9 cellular contexts compared by ENCODE assay signal in the genomic region with DNA sequence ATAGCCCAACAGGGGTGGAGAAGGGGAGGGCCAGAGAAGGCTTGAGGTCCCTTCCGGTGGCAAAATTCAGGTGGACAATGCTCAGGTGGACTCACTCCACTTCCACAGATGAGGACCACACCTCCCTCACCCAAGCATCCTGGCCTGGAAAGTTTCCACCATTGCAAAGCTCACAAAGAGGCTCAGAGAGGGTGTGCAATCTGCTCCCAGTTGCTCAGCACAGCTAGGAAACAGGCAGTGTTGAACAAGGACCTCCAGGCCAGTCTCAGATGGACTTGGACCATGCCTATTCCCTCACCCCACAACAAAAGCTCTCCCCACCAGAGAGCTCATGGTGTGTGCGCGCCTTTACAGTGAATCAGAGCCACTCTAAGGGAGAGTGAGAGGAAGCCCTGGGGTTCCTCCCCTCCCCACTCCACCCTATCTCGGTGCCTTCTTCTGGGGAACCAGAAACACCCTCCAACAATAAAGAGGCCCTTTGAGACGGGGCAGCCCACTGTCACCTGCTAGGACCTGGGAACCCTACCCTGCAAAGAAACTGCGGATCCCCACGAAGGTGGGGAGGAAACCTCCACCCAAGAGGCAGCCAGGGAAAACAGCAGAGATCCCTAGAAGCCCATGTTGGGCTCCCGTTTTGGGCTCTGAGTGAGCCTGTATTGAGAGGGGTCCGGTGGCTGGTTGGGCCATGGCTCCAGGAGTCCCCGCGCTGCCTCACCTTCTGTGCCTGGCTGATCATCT. TPM values are rescaled to one million over a fixed set of nuclear protein-coding genes. Genes with fewer than 3 reads are reported as not detected.
DNase-seq lines count a peak whose midpoint lies in the region; ATAC-seq and FAIRE-seq lines count a peak whose summit lies in the region.
"Had no signal": no experiment of that assay in that cellular context is flagged by ENCODE, and none has a peak within 500 bp of the region (broad histone marks: within the 10 kb centered on the region; RNA-seq: fewer than 3 reads in every experiment).

No MANE protein-coding gene starts in this region.

- peak; percentile 35 for ATAC-seq in activated CD4-positive, alpha-beta T cell treated with anti-CD3 and anti-CD28 coated beads for 36 hours
- peak; percentile 25 for ATAC-seq in stimulated activated naive CD8-positive, alpha-beta T cell treated with anti-CD3 and anti-CD28 coated beads, Interleukin-15, Interleukin-2, amounts not matched to agents 100 U/mL and 50 U/mL, for 24 hours

- H3K4me1 Mint-ChIP-seq in activated CD4-positive, alpha-beta T cell treated with anti-CD3 and anti-CD28 coated beads for 36 hours = peaks cover 26% of the 10 kb centered on the region
- H3K4me1 Mint-ChIP-seq in activated T-cell treated with anti-CD3 and anti-CD28 coated beads, Interleukin-2, amount 50 U/mL, for 24 hours (ENCODE audit: low read depth) = peaks cover 39% of the 10 kb centered on the region

- peak overlapping the region; percentile 88 for H3K4me3 Mint-ChIP-seq in activated CD4-positive, alpha-beta T cell treated with anti-CD3 and anti-CD28 coated beads for 36 hours
- peak overlapping the region; percentile 89 for H3K4me3 Mint-ChIP-seq in activated T-cell treated with anti-CD3 and anti-CD28 coated beads, Interleukin-2, amount 50 U/mL, for 24 hours

- no peaks in the 10 kb centered on the region for H3K27me3 Mint-ChIP-seq in activated CD4-positive, alpha-beta T cell treated with anti-CD3 and anti-CD28 coated beads for 36 hours
- no peaks in the 10 kb centered on the region for H3K27me3 Mint-ChIP-seq in activated T-cell treated with anti-CD3 and anti-CD28 coated beads, Interleukin-2, amount 50 U/mL, for 24 hours

- H3K36me3 Mint-ChIP-seq in activated CD4-positive, alpha-beta T cell treated with anti-CD3 and anti-CD28 coated beads for 36 hours (ENCODE audit: low read depth) = peaks cover 20% of the 10 kb centered on the region
- H3K36me3 Mint-ChIP-seq in activated T-cell treated with anti-CD3 and anti-CD28 coated beads, Interleukin-2, amount 50 U/mL, for 24 hours (ENCODE audit: low read depth) = peaks cover 52% of the 10 kb centered on the region

- intact Hi-C loops in activated CD4-positive, alpha-beta T cell treated with anti-CD3 and anti-CD28 coated beads for 36 hours (cut with DNase I, micrococcal nuclease) = loop anchor here in 1 of 2 experiments (5.0 kb wide), 1 partner anchor 41 kb away; no protein-coding TSS in a partner anchor

- POLR2A ChIA-PET in activated CD4-positive, alpha-beta T cell treated with anti-CD3 and anti-CD28 coated beads for 36 hours (lab: Charles Lee) = interaction anchor here (0.5 to 1.0 kb wide), 3 partner anchors 12 to 87 kb away, joined by 4 to 7 read pairs (median 5); no protein-coding TSS in a partner anchor

- peaks cover 2% of the 10 kb centered on the region for H3K9me3 Mint-ChIP-seq in activated CD4-positive, alpha-beta T cell treated with anti-CD3 and anti-CD28 coated beads for 36 hours (ENCODE audit: low read depth)
- H3K9me3 Mint-ChIP-seq in activated T-cell treated with anti-CD3 and anti-CD28 coated beads, Interleukin-2, amount 50 U/mL, for 24 hours = no peaks in the 10 kb centered on the region

- no peak for FAIRE-seq in HTR-8/SVneo (lab: Jason Lieb, UNC)

- CTCF ChIA-PET in activated CD4-positive, alpha-beta T cell treated with anti-CD3 and anti-CD28 coated beads for 36 hours (lab: Charles Lee) = interaction anchor here (1.5 to 2.7 kb wide), 2 partner anchors 14 to 41 kb away, joined by 3 to 15 read pairs; no protein-coding TSS in a partner anchor

- H3K27ac Mint-ChIP-seq in activated CD4-positive, alpha-beta T cell treated with anti-CD3 and anti-CD28 coated beads for 36 hours = no peak overlapping the region
- H3K27ac Mint-ChIP-seq in activated T-cell treated with anti-CD3 and anti-CD28 coated beads, Interleukin-2, amount 50 U/mL, for 24 hours = peak overlapping the region; percentile 67

- DNase-seq in activated CD4-positive, alpha-beta T cell treated with anti-CD3 and anti-CD28 coated beads for 36 hours = peak; percentile 42
- no peak for DNase-seq in activated CD4-positive, alpha-beta T cell treated with anti-CD3 and anti-CD28 coated beads for 1 hour
- peak; percentile 41 for DNase-seq in activated T-cell treated with anti-CD3 and anti-CD28 coated beads, Interleukin-2, amount 50 U/mL, for 24 hours
- DNase-seq in glomerular visceral epithelial cell (ENCODE audit: extremely low spot score) (peak; percentile 64), OCI-M2 (lab: John Stamatoyannopoulos, UW; ENCODE audit: unreplicated experiment) (no peak), HTR-8/SVneo (ENCODE audit: insufficient read length, low spot score) (no peak), NOMO-1 treated with dmso at 0.1 percent for 144 hours (lab: John Stamatoyannopoulos, UW; ENCODE audit: unreplicated experiment) (no peak)
- DNase-seq in stimulated activated naive CD8-positive, alpha-beta T cell treated with anti-CD3 and anti-CD28 coated beads, Interleukin-15, Interleukin-2, amounts not matched to agents 100 U/mL and 50 U/mL, for 24 hours = no peak

RNA-seq across cellular contexts. Expression of gene FAM83G, which starts 1.6 kb away (rescaled TPM):
- 10 to 100 TPM; 11.1 to 14.3 TPM for total RNA-seq in activated CD4-positive, alpha-beta T cell treated with anti-CD3 and anti-CD28 coated beads for 36 hours

RNA-seq across cellular contexts. Expression of gene GRAP, which starts 43.8 kb away (rescaled TPM):
- 10 to 100 TPM; 10.7 to 11.2 TPM for total RNA-seq in activated CD4-positive, alpha-beta T cell treated with anti-CD3 and anti-CD28 coated beads for 36 hours

RNA-seq across cellular contexts. Expression of gene SLC5A10, which starts 51.0 kb away (rescaled TPM):
- not detected for total RNA-seq in activated CD4-positive, alpha-beta T cell treated with anti-CD3 and anti-CD28 coated beads for 36 hours
- total RNA-seq: glomerular endothelial cell had no signal

Comparison
In these comparisons a context has a peak if more than half of its experiments do, and no peak if none do; other contexts are left out.
1. DNase-seq: peak in activated CD4-positive, alpha-beta T cell treated with anti-CD3 and anti-CD28 coated beads for 36 hours (single experiment), activated T-cell treated with anti-CD3 and anti-CD28 coated beads, Interleukin-2, amount 50 U/mL, for 24 hours (single experiment) and glomerular visceral epithelial cell (single experiment); none in activated CD4-positive, alpha-beta T cell treated with anti-CD3 and anti-CD28 coated beads for 1 hour (single experiment), stimulated activated naive CD8-positive, alpha-beta T cell treated with anti-CD3 and anti-CD28 coated beads, Interleukin-15, Interleukin-2, amounts not matched to agents 100 U/mL and 50 U/mL, for 24 hours (single experiment), OCI-M2 (single experiment), HTR-8/SVneo (single experiment) and NOMO-1 treated with dmso at 0.1 percent for 144 hours (single experiment).